11 cellular contexts compared by ENCODE assay signal in genomic region chr22:25060522-25061071, GRCh38.
DNase-seq lines count a peak whose midpoint lies in the region; ATAC-seq and TF ChIP-seq lines count a peak whose summit lies in the region.
"Had no signal": no experiment of that assay in that cellular context is flagged by ENCODE, and none has a peak within 500 bp of the region (broad histone marks: within the 10 kb centered on the region; RNA-seq: fewer than 3 reads in every experiment).

No MANE protein-coding gene starts in this region.

- WGBS in testis, 2 donors, result 58 to 72% methylated on average over 10 of the region's 10 CpGs

- TF ChIP-seq POLR2A in testis (IDR thresholded peaks at IDR 0.05), result no peak

- no peaks in the 10 kb centered on the region for H3K27me3 Mint-ChIP-seq in activated T-cell treated with anti-CD3 and anti-CD28 coated beads, Interleukin-2, amount 50 U/mL, for 24 hours

- no peak overlapping the region for H3K27ac ChIP-seq in foreskin keratinocyte
- no peak overlapping the region for H3K27ac ChIP-seq in testis
- H3K27ac ChIP-seq: pancreas, SJCRH30 had no signal

- ATAC-seq in foreskin keratinocyte (no peak), GM18861 (IDR thresholded peaks at IDR 0.05; ENCODE audit: unreplicated experiment) (no peak), esophagus mucosa (no peak)

- H3K36me3 ChIP-seq in testis (ENCODE audit: low read depth, missing control alignments), result no peaks in the 10 kb centered on the region
- H3K36me3 ChIP-seq: pancreas, SJCRH30 had no signal

- peak overlapping the region; percentile 96 for H3K27ac Mint-ChIP-seq in activated T-cell treated with anti-CD3 and anti-CD28 coated beads, Interleukin-2, amount 50 U/mL, for 24 hours

- H3K27me3 ChIP-seq in foreskin keratinocyte (no peaks in the 10 kb centered on the region), testis (no peaks in the 10 kb centered on the region)
- H3K27me3 ChIP-seq: pancreas had no signal

- H3K9me3 ChIP-seq in testis, result no peaks in the 10 kb centered on the region
- H3K9me3 ChIP-seq: pancreas, SJCRH30 had no signal

- H3K36me3 Mint-ChIP-seq in activated T-cell treated with anti-CD3 and anti-CD28 coated beads, Interleukin-2, amount 50 U/mL, for 24 hours (ENCODE audit: low read depth), result no peaks in the 10 kb centered on the region

- H3K9me3 Mint-ChIP-seq in activated T-cell treated with anti-CD3 and anti-CD28 coated beads, Interleukin-2, amount 50 U/mL, for 24 hours, result no peaks in the 10 kb centered on the region

- peaks cover 4% of the 10 kb centered on the region for H3K4me1 ChIP-seq in foreskin keratinocyte
- H3K4me1 ChIP-seq in testis, result no peaks in the 10 kb centered on the region
- H3K4me1 ChIP-seq: pancreas had no signal

- TF ChIP-seq CTCF in foreskin keratinocyte (conservative IDR thresholded peaks at IDR 0.05), result peak; percentile 38
- TF ChIP-seq CTCF in testis (IDR thresholded peaks at IDR 0.05), result peak in 2 of 3 experiments; percentile 17 to 40

- no peak overlapping the region for H3K4me3 ChIP-seq in testis
- H3K4me3 ChIP-seq: pancreas, SJCRH30 had no signal

- DNase-seq in activated T-cell treated with anti-CD3 and anti-CD28 coated beads for 24 hours (ENCODE audit: low read depth) (peak; percentile 39), activated T-cell treated with anti-CD3 and anti-CD28 coated beads for 4 hours (no peak), foreskin keratinocyte (no peak), testis (no peak), D341Med (ENCODE audit: low spot score) (no peak)
- DNase-seq in activated T-cell treated with anti-CD3 and anti-CD28 coated beads, Interleukin-2, amount 50 U/mL, for 24 hours, result peak; percentile 69
- DNase-seq: NCI-H1048, pancreas, SJCRH30 had no signal

- peak overlapping the region; percentile 63 for H3K4me3 Mint-ChIP-seq in activated T-cell treated with anti-CD3 and anti-CD28 coated beads, Interleukin-2, amount 50 U/mL, for 24 hours

- peaks cover 84% of the 10 kb centered on the region for H3K4me1 Mint-ChIP-seq in activated T-cell treated with anti-CD3 and anti-CD28 coated beads, Interleukin-2, amount 50 U/mL, for 24 hours (ENCODE audit: low read depth)

- intact Hi-C loops in testis (cut with DNase I; ENCODE audit: low total_unique reads), result no loop called here

Comparison
In these comparisons a context has a peak if more than half of its experiments do, and no peak if none do; other contexts are left out.
1. DNase-seq: peak in activated T-cell treated with anti-CD3 and anti-CD28 coated beads for 24 hours (single experiment) and activated T-cell treated with anti-CD3 and anti-CD28 coated beads, Interleukin-2, amount 50 U/mL, for 24 hours (single experiment); none in activated T-cell treated with anti-CD3 and anti-CD28 coated beads for 4 hours (single experiment), foreskin keratinocyte (0 of 2), testis (single experiment) and D341Med (single experiment).